8 cellular contexts compared by ENCODE assay signal in the genomic region with DNA sequence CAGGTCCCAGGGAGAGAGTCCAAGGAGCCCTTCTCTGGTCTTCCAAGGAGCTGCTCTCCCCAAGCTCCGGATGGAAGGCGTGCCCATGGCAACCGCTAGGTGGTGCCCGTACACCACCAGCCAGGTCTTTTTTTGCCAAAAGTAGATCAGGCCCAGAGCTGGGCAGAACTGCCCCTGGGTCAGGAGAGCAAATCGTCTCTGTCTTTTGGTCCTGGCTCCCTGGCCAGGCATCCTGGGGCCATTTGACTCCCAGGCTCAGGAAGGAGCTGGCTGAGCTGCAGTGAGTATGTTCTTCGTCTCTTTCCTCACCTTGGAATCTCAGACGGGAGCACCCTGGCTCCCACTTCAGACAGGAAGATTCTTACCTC. TPM values are rescaled to one million over a fixed set of nuclear protein-coding genes. Genes with fewer than 3 reads are reported as not detected.
DNase-seq lines count a peak whose midpoint lies in the region; ATAC-seq, FAIRE-seq and TF ChIP-seq lines count a peak whose summit lies in the region.

No MANE protein-coding gene starts in this region.

- no peak overlapping the region for H3K27ac Mint-ChIP-seq in osteocyte (ENCODE audit: unreplicated experiment)

- no peak for FAIRE-seq in frontal cortex (lab: Jason Lieb, UNC)

- H3K36me3 Mint-ChIP-seq in osteocyte (ENCODE audit: unreplicated experiment): no peaks in the 10 kb centered on the region

- CTCF ChIA-PET in AG04450 (lab: Charles Lee): interaction anchor here (0.6 to 8.1 kb wide), 50 partner anchors 9 to 242 kb away, joined by 3 to 294 read pairs (median 6); a partner anchor contains a TSS

- H3K4me3 ChIP-seq in AG04450 (ENCODE audit: low read depth, low read length): no peak overlapping the region
- H3K4me3 ChIP-seq in SJSA1: no peak overlapping the region
- no peak overlapping the region for H3K4me3 ChIP-seq in thoracic aorta

- H3K4me3 Mint-ChIP-seq in osteocyte (ENCODE audit: unreplicated experiment): no peak overlapping the region

- H3K9me3 ChIP-seq in AG04450 (ENCODE audit: control insufficient read depth, insufficient read depth, low read length): no peaks in the 10 kb centered on the region; the same call in 1 of the 2 replicates
- H3K9me3 ChIP-seq in SJSA1 (replicated peaks): no peaks in the 10 kb centered on the region
- no peaks in the 10 kb centered on the region for H3K9me3 ChIP-seq in thoracic aorta

- POLR2A ChIA-PET in AG04450 (lab: Yijun Ruan, JAX): interaction anchor here (1.1 to 1.5 kb wide), 3 partner anchors 19 to 48 kb away, joined by 4 to 9 read pairs (median 8); no protein-coding TSS in a partner anchor

- no peaks in the 10 kb centered on the region for H3K27me3 ChIP-seq in AG04450 (ENCODE audit: control insufficient read depth, insufficient read depth, low read length)
- H3K27me3 ChIP-seq in SJSA1 (replicated peaks): no peaks in the 10 kb centered on the region
- no peaks in the 10 kb centered on the region for H3K27me3 ChIP-seq in thoracic aorta (replicated peaks; ENCODE audit: insufficient read depth)

- DNase-seq in AG04450 (ENCODE audit: low read depth, low spot score): peak; percentile 53
- peak; percentile 72 for DNase-seq in LHCN-M2 (ENCODE audit: low read depth)
- DNase-seq in SJSA1 (ENCODE audit: low read depth in 1 of 2, low spot score in 2 of 2): peak; percentile 84 to 86
- DNase-seq in activated gamma-delta T cell treated with anti-CD3 and anti-CD28 coated beads, Interleukin-2, amount 50 U/mL, for 16 hours (ENCODE audit: low read depth): peak; percentile 68
- peak; percentile 62 to 87 for DNase-seq in frontal cortex (ENCODE audit: low spot score in 2 of 2)
- peak; percentile 93 for DNase-seq in osteocyte (ENCODE audit: extremely low spot score, unreplicated experiment)
- peak; percentile 38 for DNase-seq in thoracic aorta (ENCODE audit: low spot score)

- H3K4me1 ChIP-seq in SJSA1 (replicated peaks) (peaks cover 36% of the 10 kb centered on the region), thoracic aorta (ENCODE audit: control insufficient read depth in 1 of 2, low read depth in 2 of 2) (peaks cover 28 to 41% of the 10 kb centered on the region in 2 donors)

- no peaks in the 10 kb centered on the region for H3K27me3 Mint-ChIP-seq in osteocyte (ENCODE audit: unreplicated experiment)

- H3K4me1 Mint-ChIP-seq in osteocyte (ENCODE audit: unreplicated experiment): peaks cover 40% of the 10 kb centered on the region

- ATAC-seq in GM18861 (IDR thresholded peaks at IDR 0.05; ENCODE audit: unreplicated experiment) (peak; percentile 49), thoracic aorta (ENCODE audit: insufficient number of reproducible peaks, low FRiP score, low read depth) (no peak)

- H3K36me3 ChIP-seq in SJSA1: no peaks in the 10 kb centered on the region
- no peaks in the 10 kb centered on the region for H3K36me3 ChIP-seq in thoracic aorta

- peak; percentile 97 for TF ChIP-seq CTCF in AG04450 (IDR thresholded peaks at IDR 0.05; ENCODE audit: low read depth, low read length)
- peak; percentile 99 for TF ChIP-seq CTCF in osteocyte (IDR thresholded peaks at IDR 0.05)
- peak; percentile 97 for TF ChIP-seq CTCF in thoracic aorta (IDR thresholded peaks at IDR 0.05)

- H3K27ac ChIP-seq in AG04450 (ENCODE audit: low read depth, low read length) (no peak overlapping the region), SJSA1 (no peak overlapping the region), thoracic aorta (no peak overlapping the region)

- no peaks in the 10 kb centered on the region for H3K9me3 Mint-ChIP-seq in osteocyte (ENCODE audit: unreplicated experiment)

RNA-seq across cellular contexts. Expression of a gene that starts 24.6 kb away (rescaled TPM):
- polyA plus RNA-seq in AG04450 (2011; rRNA removed): 5.6 and 11.0 TPM in 2 replicates
- polyA minus RNA-seq in AG04450 (2011; rRNA and poly(A)+ RNA removed): 10.0 and 11.3 TPM in 2 replicates
- 10.0 and 18.1 TPM in 2 replicates for total RNA-seq in LHCN-M2 (2014; rRNA removed)
- 5.9 TPM for polyA plus RNA-seq in LHCN-M2 (2012)
- 3.9 and 12.3 TPM in 2 replicates for total RNA-seq in SJSA1 (2014; rRNA removed; shearing (Covaris generic))
- 0.41 TPM for total RNA-seq in frontal cortex
- 12.7 and 15.3 TPM in 2 replicates for total RNA-seq in osteocyte
- total RNA-seq in thoracic aorta: 10 to 100 TPM; 43.1 to 77.9 TPM

RNA-seq across cellular contexts. Expression of a gene that starts 25.0 kb away (rescaled TPM):
- polyA plus RNA-seq in AG04450 (2011; rRNA removed): not detected in 2 replicates
- not detected in 2 replicates for polyA minus RNA-seq in AG04450 (2011; rRNA and poly(A)+ RNA removed)
- total RNA-seq in LHCN-M2 (2014; rRNA removed) (not detected in 2 replicates), frontal cortex (not detected), osteocyte (not detected in 2 replicates), thoracic aorta (not detected)
- polyA plus RNA-seq in LHCN-M2 (2012): not detected
- total RNA-seq in SJSA1 (2014; rRNA removed; shearing (Covaris generic)): not detected in 2 replicates

RNA-seq across cellular contexts. Expression of a gene that starts 52.7 kb away (rescaled TPM):
- polyA plus RNA-seq in AG04450 (2011; rRNA removed): 11.3 and 13.8 TPM in 2 replicates
- 9.1 and 11.2 TPM in 2 replicates for polyA minus RNA-seq in AG04450 (2011; rRNA and poly(A)+ RNA removed)
- total RNA-seq in LHCN-M2 (2014; rRNA removed): 0.06 and 0.13 TPM in 2 replicates
- 0.68 TPM for polyA plus RNA-seq in LHCN-M2 (2012)
- 0.06 and 1.6 TPM in 2 replicates for total RNA-seq in SJSA1 (2014; rRNA removed; shearing (Covaris generic))
- total RNA-seq in frontal cortex: 0.82 TPM
- total RNA-seq in osteocyte: 6.3 and 7.4 TPM in 2 replicates
- 1 to 10 TPM; 3.4 to 6.2 TPM for total RNA-seq in thoracic aorta

RNA-seq across cellular contexts. Expression of a gene that starts 53.8 kb away (rescaled TPM):
- not detected in 2 replicates for polyA plus RNA-seq in AG04450 (2011; rRNA removed)
- not detected in 2 replicates for polyA minus RNA-seq in AG04450 (2011; rRNA and poly(A)+ RNA removed)
- total RNA-seq in LHCN-M2 (2014; rRNA removed): not detected in 2 replicates
- polyA plus RNA-seq in LHCN-M2 (2012): not detected
- total RNA-seq in SJSA1 (2014; rRNA removed; shearing (Covaris generic)): not detected in 2 replicates
- total RNA-seq in frontal cortex: not detected
- not detected in 2 replicates for total RNA-seq in osteocyte
- total RNA-seq in thoracic aorta: under 1 TPM in 1 of 2 donors, not detected in 1; 0.42 TPM

Comparison
In these comparisons a context has a peak if more than half of its experiments do, and no peak if none do; other contexts are left out.
1. DNase-seq: peak in every context shown above with its lines; median percentile 93 in osteocyte; 85 in SJSA1; 74 in frontal cortex; 72 in LHCN-M2; 68 in activated gamma-delta T cell treated with anti-CD3 and anti-CD28 coated beads, Interleukin-2, amount 50 U/mL, for 16 hours; 53 in AG04450; 38 in thoracic aorta.